ENCODE assay signal across 8 cellular contexts in genomic region chr3:176663819-176664218, GRCh38.
DNase-seq lines count a peak whose midpoint lies in the region; ATAC-seq, FAIRE-seq and TF ChIP-seq lines count a peak whose summit lies in the region.

No MANE protein-coding gene starts in this region.

- H3K9me3 ChIP-seq in IMR-90 (ENCODE audit: control insufficient read depth, insufficient read depth, low read length) (no peaks in the 10 kb centered on the region), OCI-LY3 (ENCODE audit: insufficient read depth, low read length) (no peaks in the 10 kb centered on the region), endothelial cell of umbilical vein (replicated peaks; ENCODE audit: control insufficient read depth, insufficient read depth, low read length) (no peaks in the 10 kb centered on the region), Peyer's patch (no peaks in the 10 kb centered on the region)

- in situ Hi-C loops in IMR-90 (cut with MboI; ENCODE audit: low sequenced_read_pairs): no loop called here

- no peak overlapping the region for H3K9ac ChIP-seq in IMR-90 (ENCODE audit: low read depth, low read length)
- no peak overlapping the region for H3K9ac ChIP-seq in OCI-LY3 (ENCODE audit: low read length)
- H3K9ac ChIP-seq in endothelial cell of umbilical vein (replicated peaks; ENCODE audit: extremely low read depth, insufficient read depth, low read length): peak overlapping the region; percentile 66

- peaks cover 2% of the 10 kb centered on the region for H3K27me3 Mint-ChIP-seq in osteocyte (ENCODE audit: unreplicated experiment)

- no peak overlapping the region for H4K91ac ChIP-seq in IMR-90 (ENCODE audit: insufficient read depth, low read depth, low read length)

- H2AFZ ChIP-seq in IMR-90 (replicated peaks; ENCODE audit: low read length, poor library complexity) (no peak overlapping the region), OCI-LY3 (ENCODE audit: low read depth, low read length) (no peak overlapping the region), endothelial cell of umbilical vein (ENCODE audit: low read depth, low read length) (peak overlapping the region; percentile 98)

- no peak overlapping the region for H3K18ac ChIP-seq in IMR-90 (ENCODE audit: low read depth, low read length)

- no peak overlapping the region for H2BK5ac ChIP-seq in IMR-90 (ENCODE audit: low read depth, low read length, poor library complexity, severe bottlenecking)

- BruUV-seq in IMR-90 (replicated peaks; lab: Mats Ljungman, UMichigan) (no TSS peak), endothelial cell of umbilical vein (replicated peaks; lab: Mats Ljungman, UMichigan) (TSS peak; percentile 49)

- no peak overlapping the region for H3K27ac ChIP-seq in IMR-90 (ENCODE audit: insufficient read depth, low read length)
- H3K27ac ChIP-seq in OCI-LY3 (ENCODE audit: low read length): no peak overlapping the region
- peak overlapping the region; percentile 68 for H3K27ac ChIP-seq in endothelial cell of umbilical vein (ENCODE audit: insufficient read depth, low read depth, low read length)
- no peak overlapping the region for H3K27ac ChIP-seq in Peyer's patch

- H2BK20ac ChIP-seq in IMR-90 (ENCODE audit: low read depth, low read length): no peak overlapping the region

- no peak overlapping the region for H2AK9ac ChIP-seq in IMR-90 (replicated peaks; ENCODE audit: low read depth, low read length, poor library complexity)

- H3K9me1 ChIP-seq in IMR-90 (ENCODE audit: insufficient read depth, low read length) (no peaks in the 10 kb centered on the region), endothelial cell of umbilical vein (replicated peaks; ENCODE audit: control insufficient read depth, extremely low read depth, insufficient read depth, low read length) (no peaks in the 10 kb centered on the region)

- peaks cover 8% of the 10 kb centered on the region for H3K4me1 Mint-ChIP-seq in osteocyte (ENCODE audit: unreplicated experiment)

- no peak overlapping the region for H4K5ac ChIP-seq in IMR-90 (ENCODE audit: low read depth, low read length)

- H3K9me3 Mint-ChIP-seq in osteocyte (ENCODE audit: unreplicated experiment): peaks cover 10% of the 10 kb centered on the region

- TF ChIP-seq RAD21 in IMR-90 (IDR thresholded peaks at IDR 0.05; ENCODE audit: low read length): peak; percentile 52

- 0 out of 2 replicates have a peak, but pooled peaks cover 1% of the 10 kb centered on the region for H3K4me1 ChIP-seq in IMR-90 (ENCODE audit: control insufficient read depth, insufficient read depth, low read length)
- H3K4me1 ChIP-seq in OCI-LY3 (ENCODE audit: low read length): 0 out of 2 replicates have a peak, but pooled peaks cover 2% of the 10 kb centered on the region
- peaks cover 23% of the 10 kb centered on the region for H3K4me1 ChIP-seq in endothelial cell of umbilical vein (ENCODE audit: control insufficient read depth, extremely low read depth, insufficient read depth, low read length)
- no peaks in the 10 kb centered on the region for H3K4me1 ChIP-seq in Peyer's patch

- H3K14ac ChIP-seq in IMR-90 (replicated peaks; ENCODE audit: low read depth, low read length): no peak overlapping the region

- no peaks in the 10 kb centered on the region for H3K36me3 Mint-ChIP-seq in osteocyte (ENCODE audit: unreplicated experiment)

- no peak overlapping the region for H2BK120ac ChIP-seq in IMR-90 (ENCODE audit: low read depth, low read length)

- no peak overlapping the region for H3K56ac ChIP-seq in IMR-90 (ENCODE audit: extremely low read depth, insufficient read depth, low read length)

- CTCF ChIA-PET in IMR-90 (lab: Yijun Ruan, JAX) (interaction anchor here (1.1 kb wide), 1 partner anchor 29 kb away, joined by 7 read pairs; no protein-coding TSS in a partner anchor), endothelial cell of umbilical vein (lab: Charles Lee) (interaction anchor here (0.7 to 3.3 kb wide), 26 partner anchors 9 to 1989 kb away, joined by 3 to 36 read pairs (median 4); no protein-coding TSS in a partner anchor)

- dilution Hi-C loops in IMR-90 (cut with HindIII; ENCODE audit: low sequenced_read_pairs, unreplicated experiment): no loop called here
- dilution Hi-C loops in endothelial cell of umbilical vein (cut with MboI; ENCODE audit: extremely low pct_ligation_motif_present, low sequenced_read_pairs): no loop called here

- intact Hi-C loops in IMR-90 (cut with micrococcal nuclease): loop anchor here (10.0 kb wide), 1 partner anchor 271 kb away; no protein-coding TSS in a partner anchor
- intact Hi-C loops in endothelial cell of umbilical vein (cut with micrococcal nuclease): loop anchor here (1.0 to 5.0 kb wide), 7 partner anchors 145 to 1721 kb away; no protein-coding TSS in a partner anchor

- H3K79me1 ChIP-seq in IMR-90 (ENCODE audit: low read depth in 1 of 2, low read length in 2 of 2): no peaks in the 10 kb centered on the region

- FAIRE-seq in endothelial cell of umbilical vein (lab: Jason Lieb, UNC): peak; percentile 80

- H3K4me2 ChIP-seq in IMR-90 (ENCODE audit: low read depth, low read length): peak overlapping the region; percentile 53; the same call in 1 of the 2 replicates
- no peak overlapping the region for H3K4me2 ChIP-seq in OCI-LY3 (ENCODE audit: low read length)
- H3K4me2 ChIP-seq in endothelial cell of umbilical vein (ENCODE audit: insufficient read depth, low read length): peak overlapping the region; percentile 66

- WGBS in IMR-90 (ENCODE audit: extremely low coverage in 2 of 2, insufficient read length in 1 of 2), 2 experiments: no CpG with 5 or more reads among the region's 5 CpGs

- H2BK15ac ChIP-seq in IMR-90 (ENCODE audit: low read depth, low read length): no peak overlapping the region

- H4K20me1 ChIP-seq in IMR-90 (ENCODE audit: insufficient read depth, low read length): no peaks in the 10 kb centered on the region
- H4K20me1 ChIP-seq in OCI-LY3 (ENCODE audit: insufficient read depth, low read length): no peaks in the 10 kb centered on the region
- no peaks in the 10 kb centered on the region for H4K20me1 ChIP-seq in endothelial cell of umbilical vein (replicated peaks; ENCODE audit: control insufficient read depth, extremely low read depth, insufficient read depth, low read length)

- H3K27ac Mint-ChIP-seq in osteocyte (ENCODE audit: unreplicated experiment): no peak overlapping the region

- H3K23ac ChIP-seq in IMR-90 (ENCODE audit: low read depth, low read length): no peak overlapping the region

- H3K36me3 ChIP-seq in IMR-90 (ENCODE audit: control insufficient read depth, insufficient read depth, low read length) (no peaks in the 10 kb centered on the region), OCI-LY3 (replicated peaks; ENCODE audit: low read depth, low read length) (no peaks in the 10 kb centered on the region), endothelial cell of umbilical vein (ENCODE audit: control insufficient read depth in 2 of 2, extremely low read depth in 1 of 2, insufficient read depth in 2 of 2, low read length in 2 of 2) (no peaks in the 10 kb centered on the region), Peyer's patch (no peaks in the 10 kb centered on the region)

- no peak for TF ChIP-seq POLR2A in IMR-90 (IDR thresholded peaks at IDR 0.05; ENCODE audit: low read depth, low read length)
- no peak for TF ChIP-seq POLR2A in endothelial cell of umbilical vein (IDR thresholded peaks at IDR 0.05; ENCODE audit: low read depth, low read length)
- TF ChIP-seq POLR2A in Peyer's patch (IDR thresholded peaks at IDR 0.05): no peak

- H3K79me2 ChIP-seq in OCI-LY3 (ENCODE audit: low read length) (no peaks in the 10 kb centered on the region), endothelial cell of umbilical vein (ENCODE audit: control insufficient read depth, insufficient read depth, low read length) (no peaks in the 10 kb centered on the region)

- no peak overlapping the region for H3K4me3 Mint-ChIP-seq in osteocyte (ENCODE audit: unreplicated experiment)

- POLR2A ChIA-PET in IMR-90 (lab: Charles Lee; ENCODE audit: unreplicated experiment) (no interaction called here), endothelial cell of umbilical vein (lab: Charles Lee) (no interaction called here)

- DNase-seq in DMS 273 (lab: John Stamatoyannopoulos, UW; ENCODE audit: unreplicated experiment) (peak; percentile 65), IMR-90 (peak; percentile 66), endothelial cell of umbilical vein (ENCODE audit: low read depth, low spot score) (peak; percentile 80), osteocyte (ENCODE audit: extremely low spot score, unreplicated experiment) (no peak), Peyer's patch (no peak)
- no peak for DNase-seq in activated naive CD4-positive, alpha-beta T cell (lab: John Stamatoyannopoulos, UW)

- no peak overlapping the region for H2AK5ac ChIP-seq in IMR-90 (ENCODE audit: low read depth, low read length)

- H3K27me3 ChIP-seq in IMR-90 (ENCODE audit: control insufficient read depth, insufficient read depth, low read length) (no peaks in the 10 kb centered on the region), OCI-LY3 (ENCODE audit: low read depth, low read length) (no peaks in the 10 kb centered on the region), endothelial cell of umbilical vein (ENCODE audit: control insufficient read depth in 2 of 2, insufficient read depth in 2 of 2, low read length in 2 of 2) (no peaks in the 10 kb centered on the region), Peyer's patch (no peaks in the 10 kb centered on the region)

- ATAC-seq in IMR-90 (ENCODE audit: low read depth): peak; percentile 89
- no peak for ATAC-seq in HG02678 (IDR thresholded peaks at IDR 0.05; ENCODE audit: unreplicated experiment)

- no peak overlapping the region for H3K4me3 ChIP-seq in IMR-90 (ENCODE audit: insufficient read depth, low read depth, low read length)
- H3K4me3 ChIP-seq in OCI-LY3 (ENCODE audit: low read length): no peak overlapping the region
- H3K4me3 ChIP-seq in endothelial cell of umbilical vein (replicated peaks in 1 of 3; ENCODE audit: insufficient read depth in 1 of 3, low read depth in 1 of 3, low read length in 3 of 3): no peak overlapping the region
- H3K4me3 ChIP-seq in Peyer's patch: no peak overlapping the region

- no peak overlapping the region for H4K8ac ChIP-seq in IMR-90 (ENCODE audit: low read depth in 2 of 2, low read length in 2 of 2)

- no peak overlapping the region for H3K4ac ChIP-seq in IMR-90 (ENCODE audit: low read depth, low read length)

- TF ChIP-seq CTCF in IMR-90 (conservative IDR thresholded peaks at IDR 0.05; ENCODE audit: low read depth, low read length) (peak; percentile 43), OCI-LY3 (IDR thresholded peaks at IDR 0.05; ENCODE audit: low read depth, low read length) (peak; percentile 63), endothelial cell of umbilical vein (IDR thresholded peaks at IDR 0.05; ENCODE audit: extremely low read depth in 1 of 2, insufficient read depth in 1 of 2, low read depth in 1 of 2, low read length in 2 of 2) (no peak), osteocyte (IDR thresholded peaks at IDR 0.05) (peak; percentile 62), Peyer's patch (IDR thresholded peaks at IDR 0.05) (peak in 1 of 6 experiments; percentile 17)

TF ChIP-seq in IMR-90, 13 proteins besides CTCF, POLR2A, EP300 and RAD21 (continues in another document):
- TF ChIP-seq RCOR1 (IDR thresholded peaks at IDR 0.05; ENCODE audit: insufficient replicate concordance, low read length) (no peak), MAFK (IDR thresholded peaks at IDR 0.05; ENCODE audit: low read depth, low read length) (0 out of 2 replicates have a peak, but pooled peaks have one; percentile 15)

Comparison
In these comparisons a context has a peak if more than half of its experiments do, and no peak if none do; other contexts are left out.
1. DNase-seq: peak in DMS 273 (single experiment), IMR-90 (single experiment) and endothelial cell of umbilical vein (single experiment); none in osteocyte (single experiment), Peyer's patch (0 of 3) and activated naive CD4-positive, alpha-beta T cell (0 of 4).
2. CTCF ChIP-seq: peak in IMR-90 (single experiment), OCI-LY3 (single experiment) and osteocyte (single experiment); none in endothelial cell of umbilical vein (0 of 2).